9 cellular contexts compared by ENCODE assay signal in the genomic region with DNA sequence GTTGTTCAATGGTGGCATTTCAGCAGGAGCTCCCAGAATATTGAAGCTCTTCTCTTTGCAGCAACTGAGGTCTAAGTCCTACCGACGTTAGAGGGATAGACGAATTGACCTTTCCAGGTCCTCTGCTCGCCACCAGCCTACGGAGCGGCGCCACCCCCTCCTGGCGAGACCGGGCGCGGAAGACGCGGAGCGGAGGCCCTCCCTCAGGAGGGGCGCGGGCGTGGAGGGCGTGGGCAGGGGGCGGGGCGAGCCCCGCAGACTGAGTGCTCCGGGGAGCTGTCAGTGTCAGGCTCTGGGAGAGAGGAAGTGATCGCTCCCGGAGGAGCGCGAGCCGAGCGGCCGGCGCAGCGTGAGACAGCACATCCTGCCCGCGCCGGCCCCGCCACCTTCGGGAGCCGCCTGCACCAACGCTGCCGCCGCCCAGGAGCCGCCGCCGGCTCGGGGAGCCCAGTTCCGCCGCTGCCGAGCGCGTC. TPM values are rescaled to one million over a fixed set of nuclear protein-coding genes. Genes with fewer than 3 reads are reported as not detected.
DNase-seq lines count a peak whose midpoint lies in the region; ATAC-seq and TF ChIP-seq lines count a peak whose summit lies in the region.
"Had no signal": no experiment of that assay in that cellular context is flagged by ENCODE, and none has a peak within 500 bp of the region (broad histone marks: within the 10 kb centered on the region; RNA-seq: fewer than 3 reads in every experiment).

A gene (plus strand): TSS at position 257 of the 473 bp plus-strand sequence. CDS start 32,176 bp downstream, outside the sequence.

- H3K27me3 ChIP-seq in CD8-positive, alpha-beta T cell (ENCODE audit: insufficient read depth, low read length) = no peaks in the 10 kb centered on the region
- H3K27me3 ChIP-seq in upper lobe of right lung = no peaks in the 10 kb centered on the region

- intact Hi-C loops in CD8-positive, alpha-beta T cell (cut with DNase I, micrococcal nuclease) = no loop called here
- intact Hi-C loops in upper lobe of right lung (cut with DNase I) = no loop called here

- CTCF ChIA-PET in CD8-positive, alpha-beta T cell (lab: Charles Lee) = no interaction called here

- POLR2A ChIA-PET in CD8-positive, alpha-beta T cell (lab: Charles Lee) = no interaction called here

- H3K36me3 ChIP-seq in CD8-positive, alpha-beta T cell (ENCODE audit: insufficient read depth, low read length) = no peaks in the 10 kb centered on the region
- no peaks in the 10 kb centered on the region for H3K36me3 ChIP-seq in upper lobe of right lung

- ATAC-seq in CD8-positive, alpha-beta T cell = no peak
- ATAC-seq in GM19328 (IDR thresholded peaks at IDR 0.05; ENCODE audit: unreplicated experiment) = peak; percentile 72
- ATAC-seq in HG03196 (IDR thresholded peaks at IDR 0.05; ENCODE audit: unreplicated experiment) = peak; percentile 86
- peak; percentile 48 to 88 for ATAC-seq in activated T-cell treated with anti-CD3 and anti-CD28 coated beads, Interleukin-2, amount 50 U/mL, for 72 hours (replicated peaks in 1 of 2)
- ATAC-seq in upper lobe of right lung = peak; percentile 98

- peaks cover 28% of the 10 kb centered on the region for H3K27me3 Mint-ChIP-seq in CD8-positive, alpha-beta T cell (ENCODE audit: low read depth)
- H3K27me3 Mint-ChIP-seq in activated T-cell treated with anti-CD3 and anti-CD28 coated beads, Interleukin-2, amount 50 U/mL, for 72 hours (ENCODE audit: low read depth) = peaks cover 22% of the 10 kb centered on the region
- peaks cover 36% of the 10 kb centered on the region for H3K27me3 Mint-ChIP-seq in neural crest cell (ENCODE audit: low read depth)

- no peaks in the 10 kb centered on the region for H3K9me3 ChIP-seq in CD8-positive, alpha-beta T cell (ENCODE audit: low read length)
- H3K9me3 ChIP-seq in upper lobe of right lung = no peaks in the 10 kb centered on the region

- peak within 1 kb of the TSS; percentile 49 for H3K4me3 Mint-ChIP-seq in CD8-positive, alpha-beta T cell
- peak within 1 kb of the TSS; percentile 74 to 83 for H3K4me3 Mint-ChIP-seq in activated T-cell treated with anti-CD3 and anti-CD28 coated beads, Interleukin-2, amount 50 U/mL, for 72 hours
- peak within 1 kb of the TSS; percentile 87 for H3K4me3 Mint-ChIP-seq in neural crest cell

- no peaks in the 10 kb centered on the region for H3K4me1 ChIP-seq in CD8-positive, alpha-beta T cell (ENCODE audit: insufficient read depth, low read length)
- H3K4me1 ChIP-seq in upper lobe of right lung = peaks cover 5% of the 10 kb centered on the region

- no peak within 1 kb of the TSS for H3K4me3 ChIP-seq in CD8-positive, alpha-beta T cell (ENCODE audit: low read depth, low read length)
- peak within 1 kb of the TSS; percentile 69 for H3K4me3 ChIP-seq in upper lobe of right lung

- no peak for TF ChIP-seq CTCF in CD8-positive, alpha-beta T cell (IDR thresholded peaks at IDR 0.05)
- TF ChIP-seq CTCF in neural crest cell (conservative IDR thresholded peaks at IDR 0.05) (peak; percentile 17), upper lobe of right lung (IDR thresholded peaks at IDR 0.05) (no peak)

- H3K9me3 Mint-ChIP-seq in CD8-positive, alpha-beta T cell = no peaks in the 10 kb centered on the region
- H3K9me3 Mint-ChIP-seq in activated T-cell treated with anti-CD3 and anti-CD28 coated beads, Interleukin-2, amount 50 U/mL, for 72 hours = no peaks in the 10 kb centered on the region
- no peaks in the 10 kb centered on the region for H3K9me3 Mint-ChIP-seq in neural crest cell

- H3K27ac Mint-ChIP-seq in CD8-positive, alpha-beta T cell = no peak within 1 kb of the TSS
- no peak within 1 kb of the TSS for H3K27ac Mint-ChIP-seq in activated T-cell treated with anti-CD3 and anti-CD28 coated beads, Interleukin-2, amount 50 U/mL, for 72 hours
- no peak within 1 kb of the TSS for H3K27ac Mint-ChIP-seq in neural crest cell (ENCODE audit: unreplicated experiment)

- peak in 1 of 7 experiments; percentile 4 for DNase-seq in CD8-positive, alpha-beta T cell
- peak; percentile 46 for DNase-seq in NCI-H460 (ENCODE audit: extremely low read depth, low read depth)
- peak; percentile 9 to 38 for DNase-seq in activated T-cell treated with anti-CD3 and anti-CD28 coated beads, Interleukin-2, amount 50 U/mL, for 72 hours
- peak; percentile 32 for DNase-seq in germinal center (ENCODE audit: low spot score)
- peak; percentile 58 for DNase-seq in neural crest cell (ENCODE audit: low read depth, low spot score)
- DNase-seq in upper lobe of right lung = peak; percentile 84

- no peaks in the 10 kb centered on the region for H3K36me3 Mint-ChIP-seq in CD8-positive, alpha-beta T cell
- H3K36me3 Mint-ChIP-seq in activated T-cell treated with anti-CD3 and anti-CD28 coated beads, Interleukin-2, amount 50 U/mL, for 72 hours (ENCODE audit: insufficient read depth in 2 of 2) = no peaks in the 10 kb centered on the region
- no peaks in the 10 kb centered on the region for H3K36me3 Mint-ChIP-seq in neural crest cell (ENCODE audit: low read depth)

- no peak within 1 kb of the TSS for H3K27ac ChIP-seq in CD8-positive, alpha-beta T cell (ENCODE audit: low read depth, low read length)
- H3K27ac ChIP-seq in upper lobe of right lung = no peak within 1 kb of the TSS

- peaks cover 5% of the 10 kb centered on the region for H3K4me1 Mint-ChIP-seq in CD8-positive, alpha-beta T cell (ENCODE audit: low read depth)
- no peaks in the 10 kb centered on the region for H3K4me1 Mint-ChIP-seq in activated T-cell treated with anti-CD3 and anti-CD28 coated beads, Interleukin-2, amount 50 U/mL, for 72 hours (ENCODE audit: low read depth)
- H3K4me1 Mint-ChIP-seq in neural crest cell = peaks cover 4% of the 10 kb centered on the region

RNA-seq across cellular contexts. Expression of the gene that starts here (rescaled TPM):
- total RNA-seq in CD8-positive, alpha-beta T cell = not detected
- not detected in 2 replicates for total RNA-seq in NCI-H460 (2014; rRNA removed; shearing (Covaris generic))
- 0.32 TPM in 1 of 2 replicates, not detected in the other for polyA plus RNA-seq in NCI-H460 (2014; cell fraction: nucleus; rRNA removed)
- total RNA-seq in activated T-cell treated with anti-CD3 and anti-CD28 coated beads, Interleukin-2, amount 50 U/mL, for 72 hours = not detected
- total RNA-seq in neural crest cell (0.71 and 0.79 TPM in 2 replicates), upper lobe of right lung (2.3 TPM)
- total RNA-seq: T-helper 1 cell treated with Interleukin-12 subunit alpha and Interleukin-12 subunit beta and Interleukin-4 antibody, amounts not matched to agents 30 ng/mL and 1 ng/mL, for 36 hours had no signal

Comparison
In these comparisons a context has a peak if more than half of its experiments do, and no peak if none do; other contexts are left out.
1. Peak in DNase-seq in NCI-H460; RNA of the gene not detected or under 1 TPM.
2. Peak in DNase-seq and ATAC-seq in activated T-cell treated with anti-CD3 and anti-CD28 coated beads, Interleukin-2, amount 50 U/mL, for 72 hours; RNA of the gene not detected or under 1 TPM.
3. Peak in DNase-seq in neural crest cell; RNA of the gene not detected or under 1 TPM.